Comparison of ENCODE assay signal across 22 cellular contexts in the genomic region with DNA sequence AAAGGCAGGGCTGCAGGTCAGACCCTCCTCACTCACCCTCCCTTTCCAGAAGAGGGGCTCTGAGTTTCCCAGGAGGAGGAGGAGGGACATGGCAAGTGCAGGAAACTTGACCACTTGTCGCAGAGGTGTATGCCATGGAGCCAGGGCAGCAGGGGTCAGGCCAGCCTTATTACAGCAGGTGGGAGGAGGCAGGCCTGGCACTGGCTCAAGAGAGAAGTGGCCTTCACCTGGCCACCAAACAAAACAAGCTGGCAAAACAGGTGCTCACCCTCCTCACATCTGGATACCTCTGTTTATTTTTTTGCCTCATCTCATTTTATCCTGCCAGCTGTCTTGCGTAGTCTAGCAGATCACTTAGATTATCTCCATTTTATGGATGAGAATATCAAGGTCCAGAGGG. TPM values are rescaled to one million over a fixed set of nuclear protein-coding genes. Genes with fewer than 3 reads are reported as not detected.
"Had no signal": no experiment of that assay in that cellular context is flagged by ENCODE, and none has a peak within 500 bp of the region (broad histone marks: within the 10 kb centered on the region; RNA-seq: fewer than 3 reads in every experiment).

No MANE protein-coding gene starts in this region.

- FAIRE-seq: pancreas had no signal

- H2AFZ ChIP-seq: neural progenitor cell had no signal

- H3K9ac ChIP-seq: neural progenitor cell had no signal

- H3K27me3 ChIP-seq: neural progenitor cell, pancreas, right lobe of liver, suprapubic skin, tibial artery, upper lobe of left lung, uterus had no signal

- H3K4me3 ChIP-seq: lung, neural progenitor cell, pancreas, right lobe of liver, suprapubic skin, tibial artery, upper lobe of left lung, uterus had no signal

- H3K4me1 ChIP-seq: pancreas, right lobe of liver, suprapubic skin, uterus had no signal

- H3K27ac ChIP-seq: neural progenitor cell, pancreas, right lobe of liver, suprapubic skin, tibial artery, upper lobe of left lung, uterus had no signal

- H3K4me2 ChIP-seq: neural progenitor cell had no signal

- DNase-seq: endodermal cell; erythroblast; foreskin melanocyte; head of caudate nucleus; hippocampal formation; left colon; left ventricle myocardium superior; mesenchymal stem cell; midbrain; occipital lobe; right lobe of liver; stimulated activated CD4-positive, alpha-beta T cell treated with anti-CD3 and anti-CD28 coated beads, Interleukin-4, amount 100 ng/mL, for 1 hour; stimulated activated CD8-positive, alpha-beta memory T cell treated with anti-CD3 and anti-CD28 coated beads, Interleukin-4, amount 100 ng/mL, for 48 hours; stimulated activated naive CD8-positive, alpha-beta T cell treated with anti-CD3 and anti-CD28 coated beads, Interleukin-15, Interleukin-2, amounts not matched to agents 100 U/mL and 50 U/mL, for 24 hours; tibial artery; upper lobe of left lung; uterus had no signal

- H3K9me3 ChIP-seq: pancreas, right lobe of liver, suprapubic skin, tibial artery, upper lobe of left lung, uterus had no signal

- H3K36me3 ChIP-seq: neural progenitor cell, pancreas, right lobe of liver, suprapubic skin, tibial artery, upper lobe of left lung, uterus had no signal

RNA-seq across cellular contexts. Expression of a gene that starts 12.5 kb away (rescaled TPM):
- total RNA-seq: natural killer cell treated with Interleukin-12 subunit alpha and Interleukin-12 subunit beta and Interleukin-15 and Interleukin-18, amount 100 ng/mL, for 72 hours had no signal
